Comparison of ENCODE assay signal across 29 cellular contexts in the genomic region with DNA sequence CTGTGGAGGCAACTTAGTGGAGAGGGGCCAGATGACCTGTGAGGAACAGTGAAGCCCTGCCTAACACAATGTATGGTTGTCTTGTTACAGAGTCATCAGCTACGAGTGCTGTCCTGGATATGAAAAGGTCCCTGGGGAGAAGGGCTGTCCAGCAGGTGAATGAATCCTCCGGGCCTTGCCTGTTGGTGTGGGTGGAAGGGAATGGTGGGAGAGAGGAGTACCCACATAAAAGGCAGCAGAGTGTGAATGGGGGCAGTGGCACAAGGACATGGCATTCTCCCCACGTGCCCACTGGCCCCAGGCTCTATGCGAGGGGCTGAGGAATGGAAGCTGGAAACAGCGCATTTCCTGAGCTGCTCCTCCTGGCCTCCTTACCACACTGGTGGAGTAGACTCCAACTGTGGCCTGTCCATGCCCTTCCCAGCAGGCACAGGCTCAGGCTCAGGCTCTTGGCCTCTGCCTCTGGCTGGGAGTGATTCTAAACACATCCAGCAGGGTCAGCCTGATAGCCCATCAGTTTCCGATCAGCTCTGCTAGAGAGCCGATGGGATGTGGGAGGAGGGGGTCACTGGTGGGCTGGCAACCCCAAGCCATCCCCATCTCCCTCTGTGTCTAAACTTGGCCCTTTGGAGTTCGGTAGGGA. TPM values are rescaled to one million over a fixed set of nuclear protein-coding genes. Genes with fewer than 3 reads are reported as not detected.
DNase-seq lines count a peak whose midpoint lies in the region; ATAC-seq, FAIRE-seq and TF ChIP-seq lines count a peak whose summit lies in the region.
"Had no signal": no experiment of that assay in that cellular context is flagged by ENCODE, and none has a peak within 500 bp of the region (broad histone marks: within the 10 kb centered on the region; RNA-seq: fewer than 3 reads in every experiment).

No MANE protein-coding gene starts in this region.

- no peak for TF ChIP-seq CTCF in SK-N-SH (IDR thresholded peaks at IDR 0.05)
- TF ChIP-seq CTCF in HEK293 (tag by site-specific recombination; IDR thresholded peaks at IDR 0.05): no peak
- TF ChIP-seq CTCF in endothelial cell of umbilical vein (IDR thresholded peaks at IDR 0.05; ENCODE audit: extremely low read depth in 1 of 2, insufficient read depth in 1 of 2, low read depth in 1 of 2, low read length in 2 of 2): no peak
- no peak for TF ChIP-seq CTCF in smooth muscle cell (IDR thresholded peaks at IDR 0.05; ENCODE audit: borderline replicate concordance, insufficient read depth, poor library complexity, severe bottlenecking)

- H3K36me3 ChIP-seq in SK-N-SH (replicated peaks in 1 of 2; ENCODE audit: control insufficient read depth in 1 of 2, insufficient read depth in 2 of 2, low read length in 1 of 2) (peaks cover 34 to 41% of the 10 kb centered on the region in 2 experiments), HEK293 (ENCODE audit: control insufficient read depth in 2 of 2, insufficient read depth in 1 of 2, low read length in 2 of 2) (no peaks in the 10 kb centered on the region), endothelial cell of umbilical vein (ENCODE audit: control insufficient read depth in 2 of 2, extremely low read depth in 1 of 2, insufficient read depth in 2 of 2, low read length in 2 of 2) (no peaks in the 10 kb centered on the region), smooth muscle cell (ENCODE audit: low read depth) (peaks cover 13% of the 10 kb centered on the region)

- H3K27me3 ChIP-seq in SK-N-SH (ENCODE audit: insufficient read depth): no peaks in the 10 kb centered on the region
- no peaks in the 10 kb centered on the region for H3K27me3 ChIP-seq in endothelial cell of umbilical vein (ENCODE audit: control insufficient read depth in 2 of 2, insufficient read depth in 2 of 2, low read length in 2 of 2)
- no peaks in the 10 kb centered on the region for H3K27me3 ChIP-seq in smooth muscle cell (ENCODE audit: low read depth)
- H3K27me3 ChIP-seq: gastroesophageal sphincter, hepatocyte, upper lobe of left lung had no signal

- no peaks in the 10 kb centered on the region for H3K9me1 ChIP-seq in endothelial cell of umbilical vein (replicated peaks; ENCODE audit: control insufficient read depth, extremely low read depth, insufficient read depth, low read length)

- intact Hi-C loops in endothelial cell of umbilical vein (cut with micrococcal nuclease): loop anchor here (1.0 to 5.0 kb wide), 5 partner anchors 9 to 88 kb away; a partner anchor contains a TSS
- intact Hi-C loops in left colon (cut with DNase I, micrococcal nuclease): no loop called here

- FAIRE-seq in endothelial cell of umbilical vein (lab: Jason Lieb, UNC): no peak

- H3K4me3 ChIP-seq in SK-N-SH (ENCODE audit: low read depth in 2 of 2, low read length in 1 of 2): no peak overlapping the region
- no peak overlapping the region for H3K4me3 ChIP-seq in HEK293 (ENCODE audit: low read depth, low read length)
- no peak overlapping the region for H3K4me3 ChIP-seq in endothelial cell of umbilical vein (replicated peaks in 1 of 3; ENCODE audit: insufficient read depth in 1 of 3, low read depth in 1 of 3, low read length in 3 of 3)
- no peak overlapping the region for H3K4me3 ChIP-seq in smooth muscle cell
- H3K4me3 ChIP-seq: dorsolateral prefrontal cortex, gastroesophageal sphincter, hepatocyte, PC-9, upper lobe of left lung had no signal

- H3K27ac ChIP-seq in SK-N-SH (ENCODE audit: low read depth in 2 of 2, low read length in 1 of 2) (peak overlapping the region in 1 of 2 experiments; percentile 72; a peak in 3 of 4 replicates), HEK293 (ENCODE audit: extremely low read depth, low read depth, low read length) (no peak overlapping the region), endothelial cell of umbilical vein (ENCODE audit: insufficient read depth, low read depth, low read length) (peak overlapping the region; percentile 85), smooth muscle cell (ENCODE audit: low read depth) (peak overlapping the region; percentile 95)
- H3K27ac ChIP-seq: 22Rv1, dorsolateral prefrontal cortex, gastroesophageal sphincter, hepatocyte, PC-9, upper lobe of left lung had no signal

- dilution Hi-C loops in endothelial cell of umbilical vein (cut with MboI; ENCODE audit: extremely low pct_ligation_motif_present, low sequenced_read_pairs): no loop called here

- H3K4me1 ChIP-seq in SK-N-SH (ENCODE audit: control insufficient read depth in 1 of 2, insufficient read depth in 2 of 2, low read depth in 1 of 2, low read length in 1 of 2): peaks cover 3 to 24% of the 10 kb centered on the region in 2 experiments; a peak in 3 of 4 replicates
- H3K4me1 ChIP-seq in HEK293 (ENCODE audit: control insufficient read depth, insufficient read depth, low read length): peaks cover 2% of the 10 kb centered on the region; the same call in 1 of the 2 replicates
- H3K4me1 ChIP-seq in endothelial cell of umbilical vein (ENCODE audit: control insufficient read depth, extremely low read depth, insufficient read depth, low read length): peaks cover 35% of the 10 kb centered on the region
- peaks cover 12% of the 10 kb centered on the region for H3K4me1 ChIP-seq in smooth muscle cell (ENCODE audit: low read depth)
- H3K4me1 ChIP-seq: upper lobe of left lung had no signal

- H2AFZ ChIP-seq in SK-N-SH (ENCODE audit: low read depth) (no peak overlapping the region), endothelial cell of umbilical vein (ENCODE audit: low read depth, low read length) (peak overlapping the region; percentile 23), smooth muscle cell (ENCODE audit: low read depth) (no peak overlapping the region)
- H2AFZ ChIP-seq: hepatocyte, PC-9 had no signal

- no peak for TF ChIP-seq RAD21 in SK-N-SH (IDR thresholded peaks at IDR 0.05; ENCODE audit: low read length)

- no peaks in the 10 kb centered on the region for H3K9me2 ChIP-seq in SK-N-SH

- H4K20me1 ChIP-seq in SK-N-SH (ENCODE audit: insufficient read depth): peaks cover 45% of the 10 kb centered on the region
- H4K20me1 ChIP-seq in endothelial cell of umbilical vein (replicated peaks; ENCODE audit: control insufficient read depth, extremely low read depth, insufficient read depth, low read length): no peaks in the 10 kb centered on the region
- H4K20me1 ChIP-seq in smooth muscle cell (ENCODE audit: low read depth): peaks cover 15% of the 10 kb centered on the region

- no peak for DNase-seq in SK-N-SH
- no peak for DNase-seq in endothelial cell of umbilical vein (ENCODE audit: low read depth, low spot score)
- no peak for DNase-seq in smooth muscle cell (lab: John Stamatoyannopoulos, UW; ENCODE audit: unreplicated experiment)
- no peak for DNase-seq in inferior parietal cortex (ENCODE audit: extremely low spot score)
- DNase-seq in amygdala (lab: John Stamatoyannopoulos, UW): no peak
- DNase-seq in left colon: no peak
- DNase-seq: activated CD4-positive, alpha-beta T cell treated with anti-CD3 and anti-CD28 coated beads, Interleukin-2, amount 10 ng/mL, durations not matched to agents 7 days and 5 days; activated naive CD4-positive, alpha-beta T cell; activated naive CD8-positive, alpha-beta T cell treated with anti-CD3 and anti-CD28 coated beads, Interleukin-2, amount 50 U/mL, for 24 hours; activated T-cell treated with anti-CD3 and anti-CD28 coated beads, Interleukin-2, amount 50 U/mL, for 48 hours; CD4-positive, alpha-beta T cell; cerebellar nuclear complex; DMS79 treated with DMSO at 0.1 percent for 48 hours; dorsolateral prefrontal cortex; GOT3; NCI-H146; NCI-H226; NCI-H526 treated with DMSO at 0.1 percent for 48 hours; NK-92 treated with Interleukin-12 subunit alpha and Interleukin-12 subunit beta, amount 100 ng/mL, for 24 hours; PC-9; stimulated activated naive B cell treated with anti-CD40 and anti-IgM and Interleukin-4, amounts not matched to agents 10 μg/mL and 1 μg/mL and 100 μg/mL, for 72 hours; substantia nigra; T1000 had no signal

- ATAC-seq in SK-N-SH treated with all-trans-retinoic acid at 6 μM for 48 hours (no peak), left colon (no peak)
- ATAC-seq: activated naive CD8-positive, alpha-beta T cell treated with anti-CD3 and anti-CD28 coated beads, Interleukin-2, amount 50 U/mL, for 24 hours; gastroesophageal sphincter; stimulated activated naive B cell treated with anti-CD40 and anti-IgM and Interleukin-4, amounts not matched to agents 10 μg/mL and 1 μg/mL and 100 μg/mL, for 72 hours had no signal

- no peak for TF ChIP-seq EP300 in SK-N-SH (IDR thresholded peaks at IDR 0.05; ENCODE audit: borderline replicate concordance in 1 of 2, low read depth in 1 of 2, low read length in 1 of 2)

- H3K9ac ChIP-seq in SK-N-SH: peak overlapping the region; percentile 45; the same call in 1 of the 2 replicates
- H3K9ac ChIP-seq in endothelial cell of umbilical vein (replicated peaks; ENCODE audit: extremely low read depth, insufficient read depth, low read length): peak overlapping the region; percentile 60
- peak overlapping the region; percentile 44 for H3K9ac ChIP-seq in smooth muscle cell (ENCODE audit: low read depth)

- POLR2A ChIA-PET in SK-N-SH (lab: Yijun Ruan, JAX): no interaction called here
- POLR2A ChIA-PET in HEK293 (lab: Yijun Ruan, JAX): interaction anchor here (1.4 kb wide), 1 partner anchor 9 kb away, joined by 3 read pairs; no protein-coding TSS in a partner anchor
- POLR2A ChIA-PET in endothelial cell of umbilical vein (lab: Charles Lee): no interaction called here

- H3K4me2 ChIP-seq in SK-N-SH (no peak overlapping the region), endothelial cell of umbilical vein (ENCODE audit: insufficient read depth, low read length) (peak overlapping the region; percentile 64), smooth muscle cell (no peak overlapping the region)
- H3K4me2 ChIP-seq: hepatocyte, PC-9 had no signal

- no peaks in the 10 kb centered on the region for H3K9me3 ChIP-seq in SK-N-SH
- H3K9me3 ChIP-seq in HEK293 (ENCODE audit: control insufficient read depth, insufficient read depth, low read depth, low read length): no peaks in the 10 kb centered on the region
- H3K9me3 ChIP-seq in endothelial cell of umbilical vein (replicated peaks; ENCODE audit: control insufficient read depth, insufficient read depth, low read length): no peaks in the 10 kb centered on the region
- no peaks in the 10 kb centered on the region for H3K9me3 ChIP-seq in smooth muscle cell (replicated peaks; ENCODE audit: low read depth)
- H3K9me3 ChIP-seq: gastroesophageal sphincter, upper lobe of left lung had no signal

- CTCF ChIA-PET in SK-N-SH (lab: Yijun Ruan, JAX): interaction anchor here (0.9 to 1.2 kb wide), 2 partner anchors 99 to 1098 kb away, joined by 3 to 4 read pairs; no protein-coding TSS in a partner anchor
- CTCF ChIA-PET in HEK293 (lab: Yijun Ruan, JAX): no interaction called here
- CTCF ChIA-PET in endothelial cell of umbilical vein (lab: Charles Lee): interaction anchor here (1.0 to 2.2 kb wide), 3 partner anchors 10 to 66 kb away, joined by 3 to 10 read pairs (median 5); a partner anchor contains a TSS

- WGBS in SK-N-SH (ENCODE audit: low lambda C conversion rate): 100% methylated on average over 7 of the region's 8 CpGs
- WGBS in smooth muscle cell (ENCODE audit: low lambda C conversion rate): 91% methylated on average over 8 of the region's 8 CpGs

- peaks cover 77% of the 10 kb centered on the region for H3F3A ChIP-seq in SK-N-SH (replicated peaks; ENCODE audit: insufficient read depth)
- peaks cover 47% of the 10 kb centered on the region for H3F3A ChIP-seq in smooth muscle cell (ENCODE audit: low read depth)

- BruUV-seq in endothelial cell of umbilical vein (replicated peaks; lab: Mats Ljungman, UMichigan): no TSS peak

- TF ChIP-seq POLR2A in endothelial cell of umbilical vein (IDR thresholded peaks at IDR 0.05; ENCODE audit: low read depth, low read length): no peak

- H3K79me2 ChIP-seq in SK-N-SH (ENCODE audit: insufficient read depth) (no peaks in the 10 kb centered on the region; the same call in none of the 2 replicates), endothelial cell of umbilical vein (ENCODE audit: control insufficient read depth, insufficient read depth, low read length) (no peaks in the 10 kb centered on the region), smooth muscle cell (ENCODE audit: low read depth) (peaks cover 4% of the 10 kb centered on the region)
- H3K79me2 ChIP-seq: hepatocyte had no signal

RNA-seq across cellular contexts. Expression of a gene that starts 15.3 kb away (rescaled TPM):
- polyA plus RNA-seq in SK-N-SH (2012; rRNA removed) (2,247 and 2,678 TPM in 2 replicates), endothelial cell of umbilical vein (18.0 and 18.9 TPM in 2 replicates), smooth muscle cell (2,505 and 2,991 TPM in 2 replicates)
- 1,829 and 2,247 TPM in 2 replicates for polyA plus RNA-seq in SK-N-SH (2012; cell fraction: cytosol; rRNA removed)
- polyA plus RNA-seq in SK-N-SH (2012; cell fraction: nucleus; rRNA removed): 2,574 and 3,187 TPM in 2 replicates
- total RNA-seq in endothelial cell of umbilical vein (6.5 and 8.7 TPM in 2 replicates), smooth muscle cell (2,635 and 2,673 TPM in 2 replicates), left colon (10 to 100 TPM; 21.0 to 50.3 TPM)
- 24.0 and 30.3 TPM in 2 replicates for polyA plus RNA-seq in endothelial cell of umbilical vein (2011; cell fraction: cytosol; rRNA removed)
- 25.3 and 32.0 TPM in 2 replicates for polyA plus RNA-seq in endothelial cell of umbilical vein (2011; cell fraction: nucleus; rRNA removed)
- polyA plus RNA-seq in endothelial cell of umbilical vein (2012): 74.6 and 97.3 TPM in 2 replicates
- polyA minus RNA-seq in endothelial cell of umbilical vein: 20.9 and 23.9 TPM in 2 replicates
- 16.9 TPM for polyA minus RNA-seq in endothelial cell of umbilical vein (2011; cell fraction: cytosol; rRNA and poly(A)+ RNA removed)
- polyA minus RNA-seq in endothelial cell of umbilical vein (2011; cell fraction: nucleus; rRNA and poly(A)+ RNA removed): 9.4 and 11.5 TPM in 2 replicates

Comparison
In these comparisons a context has a peak if more than half of its experiments do, and no peak if none do; other contexts are left out.
1. RNA of a gene that starts 15.3 kb away (total RNA-seq): 2,635 to 2,673 TPM in smooth muscle cell; 21.0 to 50.3 TPM in left colon and 6.5 to 8.7 TPM in endothelial cell of umbilical vein; every median in the first group is over 10 times any median in the second.
2. Peak in every context shown above with its lines, with median percentiles within 50 percentile points of each other: H3K9ac ChIP-seq.